ENCODE assay signal across 1 cellular context in the genomic region with DNA sequence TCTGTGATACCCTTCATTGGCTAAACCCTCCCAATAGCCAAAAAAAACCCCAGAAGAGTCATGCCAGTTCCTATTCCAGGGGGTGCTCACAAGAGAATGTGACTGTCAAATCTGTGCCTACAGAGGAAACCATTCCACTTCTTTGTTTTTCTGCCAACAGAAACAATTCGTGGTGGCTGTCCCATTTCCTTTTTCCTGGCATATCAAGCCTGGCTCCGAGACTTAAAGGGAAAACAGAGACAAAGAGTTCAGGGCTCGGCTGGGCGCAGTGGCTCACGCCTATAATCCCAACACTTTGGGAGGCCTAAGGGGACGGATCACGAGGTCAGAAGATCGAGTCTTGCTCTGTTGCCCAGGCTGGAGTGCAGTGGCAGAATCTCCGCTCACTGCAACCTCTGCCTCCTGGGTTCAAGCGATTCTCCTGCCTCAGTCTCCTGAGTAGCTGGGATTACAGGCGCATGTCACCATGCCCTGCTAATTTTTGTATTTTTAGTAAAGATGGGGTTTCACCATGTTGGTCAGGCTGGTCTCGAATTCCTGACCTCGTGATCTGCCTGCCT. TPM values are rescaled to one million over a fixed set of nuclear protein-coding genes. Genes with fewer than 3 reads are reported as not detected.
"Had no signal": no experiment of that assay in that cellular context is flagged by ENCODE, and none has a peak within 500 bp of the region (broad histone marks: within the 10 kb centered on the region; RNA-seq: fewer than 3 reads in every experiment).

No MANE protein-coding gene starts in this region.

RNA-seq across cellular contexts. Expression of a gene that starts 42.1 kb away (rescaled TPM):
- total RNA-seq: naive thymus-derived CD8-positive, alpha-beta T cell had no signal
